In genomic region chr11:14358729-14359439, GRCh38 we compare ENCODE assay signal across 8 cellular contexts. TPM values are rescaled to one million over a fixed set of nuclear protein-coding genes. Genes with fewer than 3 reads are reported as not detected.
DNase-seq lines count a peak whose midpoint lies in the region; ATAC-seq and TF ChIP-seq lines count a peak whose summit lies in the region.

Gene RRAS2, minus strand, starts transcription at chr11:14359183. Its CDS starts 313 bp downstream, at chr11:14358870.

- H3K9ac ChIP-seq in colonic mucosa (ENCODE audit: low read depth in 2 of 2, low read length in 2 of 2), result peak within 1 kb of the TSS; percentile 85 to 89

- peak; percentile 89 for ATAC-seq in HG02678 (IDR thresholded peaks at IDR 0.05; ENCODE audit: unreplicated experiment)
- peak; percentile 88 for ATAC-seq in left lung

- intact Hi-C loops in colonic mucosa (cut with DNase I) (no loop called here), left lung (cut with DNase I) (no loop called here)

- TF ChIP-seq CTCF in colonic mucosa (IDR thresholded peaks at IDR 0.05), result no peak
- TF ChIP-seq CTCF in left lung (IDR thresholded peaks at IDR 0.05), result no peak

- H3K36me3 ChIP-seq in colonic mucosa (no peaks in the 10 kb centered on the region), left lung (no peaks in the 10 kb centered on the region)

- no peaks in the 10 kb centered on the region for H3K27me3 ChIP-seq in colonic mucosa
- peaks cover 0 to 48% of the 10 kb centered on the region in 2 donors for H3K27me3 ChIP-seq in left lung

- no peaks in the 10 kb centered on the region for H3K9me3 ChIP-seq in colonic mucosa
- no peaks in the 10 kb centered on the region for H3K9me3 ChIP-seq in left lung

- peak within 1 kb of the TSS; percentile 68 for H3K4me3 ChIP-seq in colonic mucosa
- H3K4me3 ChIP-seq in left lung, result peak within 1 kb of the TSS; percentile 60 to 61

- H3K27ac ChIP-seq in colonic mucosa (peak within 1 kb of the TSS; percentile 64), left lung (peak within 1 kb of the TSS; percentile 79 to 86)

- H3K4me1 ChIP-seq in colonic mucosa (no peaks in the 10 kb centered on the region), left lung (peaks cover 7 to 12% of the 10 kb centered on the region in 2 donors)

- DNase-seq in NCI-H1436 (lab: John Stamatoyannopoulos, UW), result peak; percentile 40
- DNase-seq in NCI-H1436 treated with DMSO at 0.1 percent for 48 hours (lab: John Stamatoyannopoulos, UW), result no peak
- peak; percentile 38 for DNase-seq in NCI-H2171 treated with DMSO at 0.1 percent for 48 hours (lab: John Stamatoyannopoulos, UW)
- DNase-seq in activated CD4-positive, alpha-beta T cell treated with anti-CD3 and anti-CD28 coated beads for 4 hours, result peak; percentile 76 to 78
- peak; percentile 82 for DNase-seq in colonic mucosa
- peak; percentile 61 to 88 for DNase-seq in left lung
- peak; percentile 62 to 73 for DNase-seq in stimulated activated CD4-positive, alpha-beta T cell treated with anti-CD3 and anti-CD28 coated beads, Interleukin-2, amount 100 ng/mL, for 48 hours

RNA-seq across cellular contexts. Expression of gene RRAS2, which starts in this region (rescaled TPM):
- total RNA-seq in colonic mucosa (10 to 100 TPM; 26.9 to 44.0 TPM), left lung (10 to 100 TPM; 44.2 to 51.4 TPM)
